Comparison of ENCODE assay signal across 13 cellular contexts in the genomic region with DNA sequence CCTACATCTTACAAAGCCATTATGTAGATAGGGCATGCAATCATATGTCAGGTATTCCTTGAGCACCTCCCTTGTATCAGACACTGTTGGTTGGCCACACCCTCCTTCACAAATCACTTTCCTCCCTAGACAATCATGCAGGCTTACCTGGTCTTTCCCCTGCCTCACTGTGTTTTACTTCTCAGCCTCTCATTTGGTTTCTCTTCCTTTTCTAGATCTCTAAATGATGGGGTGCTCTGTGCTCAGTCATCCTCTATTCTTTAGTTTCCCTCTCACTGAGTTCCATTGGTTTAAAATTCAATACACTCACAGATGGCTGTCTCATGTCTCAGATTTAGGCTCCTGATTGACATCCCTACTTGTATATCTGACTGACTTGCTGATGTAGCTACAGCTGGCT. TPM values are rescaled to one million over a fixed set of nuclear protein-coding genes. Genes with fewer than 3 reads are reported as not detected.
DNase-seq lines count a peak whose midpoint lies in the region; ATAC-seq and TF ChIP-seq lines count a peak whose summit lies in the region.
"Had no signal": no experiment of that assay in that cellular context is flagged by ENCODE, and none has a peak within 500 bp of the region (broad histone marks: within the 10 kb centered on the region; RNA-seq: fewer than 3 reads in every experiment).

No MANE protein-coding gene starts in this region.

- H3K36me3 ChIP-seq in upper lobe of right lung (no peaks in the 10 kb centered on the region), mammary epithelial cell (ENCODE audit: insufficient read depth, low read length) (no peaks in the 10 kb centered on the region)

- no peaks in the 10 kb centered on the region for H3K27me3 Mint-ChIP-seq in activated T-cell treated with anti-CD3 and anti-CD28 coated beads, Interleukin-2, amount 50 U/mL, for 24 hours

- H3K9me3 ChIP-seq in upper lobe of right lung (no peaks in the 10 kb centered on the region), mammary epithelial cell (replicated peaks; ENCODE audit: insufficient read depth, low read length) (no peaks in the 10 kb centered on the region)

- BruUV-seq in mammary epithelial cell (replicated peaks; lab: Mats Ljungman, UMichigan) = no TSS peak

- H3K4me1 Mint-ChIP-seq in activated T-cell treated with anti-CD3 and anti-CD28 coated beads, Interleukin-2, amount 50 U/mL, for 24 hours (ENCODE audit: low read depth) = peaks cover 11% of the 10 kb centered on the region

- intact Hi-C loops in upper lobe of right lung (cut with DNase I) (no loop called here), mammary epithelial cell (cut with micrococcal nuclease) (no loop called here)

- dilution Hi-C loops in mammary epithelial cell (cut with HindIII; ENCODE audit: low sequenced_read_pairs) = no loop called here

- no peak overlapping the region for H3K9ac ChIP-seq in mammary epithelial cell (ENCODE audit: insufficient read depth, low read length)

- no peaks in the 10 kb centered on the region for H3K36me3 Mint-ChIP-seq in activated T-cell treated with anti-CD3 and anti-CD28 coated beads, Interleukin-2, amount 50 U/mL, for 24 hours (ENCODE audit: low read depth)

- in situ Hi-C loops in mammary epithelial cell (cut with MboI; ENCODE audit: low sequenced_read_pairs in 2 of 2) = no loop called here

- H3K9me3 Mint-ChIP-seq in activated T-cell treated with anti-CD3 and anti-CD28 coated beads, Interleukin-2, amount 50 U/mL, for 24 hours = no peaks in the 10 kb centered on the region
- H3K9me3 Mint-ChIP-seq: activated T-cell treated with anti-CD3 and anti-CD28 coated beads, Interleukin-2, amount 50 U/mL, for 4 hours had no signal

- no peak overlapping the region for H3K4me2 ChIP-seq in mammary epithelial cell (ENCODE audit: insufficient read depth, low read depth, low read length)

- H3K4me1 ChIP-seq in upper lobe of right lung (no peaks in the 10 kb centered on the region), mammary epithelial cell (ENCODE audit: insufficient read depth, low read length) (no peaks in the 10 kb centered on the region)

- H3K4me3 Mint-ChIP-seq in activated T-cell treated with anti-CD3 and anti-CD28 coated beads, Interleukin-2, amount 50 U/mL, for 24 hours = no peak overlapping the region
- H3K4me3 Mint-ChIP-seq: activated T-cell treated with anti-CD3 and anti-CD28 coated beads, Interleukin-2, amount 50 U/mL, for 4 hours had no signal

- H2AFZ ChIP-seq in mammary epithelial cell (ENCODE audit: low read depth, low read length) = no peak overlapping the region

- DNase-seq in GM12865 (ENCODE audit: low read depth) (peak; percentile 73), GM19238 (ENCODE audit: insufficient read length, low spot score) (peak; percentile 12), NCI-H2227 (lab: John Stamatoyannopoulos, UW; ENCODE audit: unreplicated experiment) (no peak), upper lobe of right lung (no peak), mammary epithelial cell (no peak)
- no peak for DNase-seq in activated T-cell treated with anti-CD3 and anti-CD28 coated beads, Interleukin-2, amount 50 U/mL, for 24 hours
- DNase-seq: activated T-cell treated with anti-CD3 and anti-CD28 coated beads, Interleukin-2, amount 50 U/mL, for 4 hours; AML-193; mesendoderm; NCI-H526 treated with DMSO at 0.1 percent for 48 hours had no signal

- no peak overlapping the region for H3K4me3 ChIP-seq in GM12865 (ENCODE audit: low read depth, low read length)
- H3K4me3 ChIP-seq in upper lobe of right lung = no peak overlapping the region
- H3K4me3 ChIP-seq in mammary epithelial cell (replicated peaks in 1 of 3; ENCODE audit: insufficient read depth in 1 of 3, low read depth in 2 of 3, low read length in 3 of 3) = no peak overlapping the region

- no peaks in the 10 kb centered on the region for H3K79me2 ChIP-seq in mammary epithelial cell (ENCODE audit: insufficient read depth, low read length)

- H3K27me3 ChIP-seq in upper lobe of right lung (no peaks in the 10 kb centered on the region), mammary epithelial cell (ENCODE audit: insufficient read depth, low read length) (no peaks in the 10 kb centered on the region)

- ATAC-seq in HG02642 (IDR thresholded peaks at IDR 0.05; ENCODE audit: poor library complexity, unreplicated experiment) (peak; percentile 95), HG03457 (IDR thresholded peaks at IDR 0.05; ENCODE audit: unreplicated experiment) (peak; percentile 91), upper lobe of right lung (no peak)
- ATAC-seq: sciatic nerve had no signal

- H3K27ac ChIP-seq in upper lobe of right lung = no peak overlapping the region
- no peak overlapping the region for H3K27ac ChIP-seq in mammary epithelial cell (ENCODE audit: insufficient read depth, low read depth, low read length)

- H4K20me1 ChIP-seq in mammary epithelial cell (ENCODE audit: insufficient read depth, low read length) = no peaks in the 10 kb centered on the region

- CTCF ChIA-PET in mammary epithelial cell (lab: Charles Lee; ENCODE audit: low non-redundant PET) = no interaction called here

- TF ChIP-seq CTCF in GM12865 (IDR thresholded peaks at IDR 0.05; ENCODE audit: insufficient read depth, low read depth, low read length, missing control alignments) = no peak
- TF ChIP-seq CTCF in upper lobe of right lung (IDR thresholded peaks at IDR 0.05) = no peak
- no peak for TF ChIP-seq CTCF in mammary epithelial cell (conservative IDR thresholded peaks at IDR 0.05 in 1 of 2, IDR thresholded peaks at IDR 0.05 in 1 of 2; ENCODE audit: extremely low read depth in 1 of 2, insufficient read depth in 1 of 2, low read depth in 1 of 2, low read length in 2 of 2)

- H3K27ac Mint-ChIP-seq in activated T-cell treated with anti-CD3 and anti-CD28 coated beads, Interleukin-2, amount 50 U/mL, for 24 hours = no peak overlapping the region

RNA-seq across cellular contexts. Expression of gene ANK3, which starts 31.4 kb away (rescaled TPM):
- total RNA-seq in upper lobe of right lung (91.1 TPM), mammary epithelial cell (10 to 100 TPM; 12.9 to 23.7 TPM)
- 5.0 TPM for polyA plus RNA-seq in mammary epithelial cell
- polyA minus RNA-seq in mammary epithelial cell = 9.9 TPM

Comparison
In these comparisons a context has a peak if more than half of its experiments do, and no peak if none do; other contexts are left out.
1. DNase-seq: peak in GM12865 (single experiment) and GM19238 (single experiment); none in NCI-H2227 (single experiment), activated T-cell treated with anti-CD3 and anti-CD28 coated beads, Interleukin-2, amount 50 U/mL, for 24 hours (single experiment), upper lobe of right lung (single experiment) and mammary epithelial cell (single experiment).